Comparison of ENCODE assay signal across 27 cellular contexts in the genomic region with DNA sequence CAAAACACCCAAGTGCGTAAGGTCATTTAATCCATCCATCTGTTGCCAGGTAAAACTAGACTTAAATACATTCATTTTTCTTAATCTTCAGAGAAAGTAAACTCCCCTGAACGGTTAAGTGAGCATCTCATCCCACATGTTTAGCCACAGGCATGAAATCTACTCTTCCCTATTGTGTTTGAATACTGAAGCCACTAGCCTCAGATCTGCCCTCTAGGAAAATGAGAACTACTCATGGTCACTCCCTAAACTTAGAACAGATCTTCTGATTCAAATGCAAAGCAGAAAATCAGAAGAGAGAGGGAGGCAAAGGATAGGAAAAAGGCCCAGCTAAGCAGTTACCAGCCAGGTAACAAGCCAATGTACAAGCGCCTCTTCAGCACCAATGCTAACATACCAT. TPM values are rescaled to one million over a fixed set of nuclear protein-coding genes. Genes with fewer than 3 reads are reported as not detected.
"Had no signal": no experiment of that assay in that cellular context is flagged by ENCODE, and none has a peak within 500 bp of the region (broad histone marks: within the 10 kb centered on the region; RNA-seq: fewer than 3 reads in every experiment).

No MANE protein-coding gene starts in this region.

- H3K4me3 ChIP-seq: K562, MG63, SJCRH30 had no signal

- ATAC-seq: HepG2, K562, Panc1, PC-3, Right ventricle myocardium inferior, SK-N-SH treated with all-trans-retinoic acid at 6 μM for 48 hours had no signal

- DNase-seq: Kasumi-1, MG63, NCI-H1092, NCI-H1105 treated with DMSO at 0.1 percent for 48 hours, NCI-H1417 treated with DMSO at 0.1 percent for 48 hours, NCI-H146, NCI-H1694 treated with DMSO at 0.1 percent for 48 hours, NCI-H1930, NCI-H2081, NCI-H2107, NCI-H226, NCI-H446, NCI-H510A, NCI-H524 treated with DMSO at 0.1 percent for 48 hours, NCI-H69, NCI-H774, PC-3, SHP77 treated with DMSO at 0.1 percent for 48 hours, SJCRH30, T-helper 1 cell had no signal

- FAIRE-seq: HepG2 had no signal

RNA-seq across cellular contexts. Expression of gene TMEM247, which starts 7.1 kb away (rescaled TPM):
- total RNA-seq: HepG2, HT-29, OCI-LY7, PC-3, Right ventricle myocardium inferior, SJCRH30 had no signal
